ENCODE assay signal across 1 cellular context in genomic region chr22:21971858-21972275, GRCh38.
A peak's percentile ranks its signal among the peaks of the same experiment; 100 is the strongest.
TF ChIP-seq lines count a peak whose summit lies in the region.

No MANE protein-coding gene starts in this region.

TF ChIP-seq in K562, 482 proteins besides CTCF, POLR2A, EP300 and RAD21 (continued from another document and continues in another):
- TF ChIP-seq ZBTB7A (IDR thresholded peaks at IDR 0.05; ENCODE audit: borderline replicate concordance, control insufficient read depth, low read depth, low read length) (no peak), PREB (CRISPR knock-in tag; IDR thresholded peaks at IDR 0.05) (no peak), ZNF197 (CRISPR knock-in tag; IDR thresholded peaks at IDR 0.05; ENCODE audit: low read depth) (no peak), GTF2B (IDR thresholded peaks at IDR 0.05; ENCODE audit: extremely low read depth, insufficient read length) (no peak), HDGF (IDR thresholded peaks at IDR 0.05) (no peak), E2F3 (CRISPR knock-in tag; IDR thresholded peaks at IDR 0.05) (peak; percentile 49; the same call in 1 of the 2 replicates), NR2C2 (CRISPR knock-in tag; IDR thresholded peaks at IDR 0.05) (no peak), NR2C2 (tag; IDR thresholded peaks at IDR 0.05) (no peak), ZNF347 (CRISPR knock-in tag; IDR thresholded peaks at IDR 0.05; ENCODE audit: low read depth) (no peak), PHTF2 (CRISPR knock-in tag; IDR thresholded peaks at IDR 0.05) (no peak), TCF15 (CRISPR knock-in tag; IDR thresholded peaks at IDR 0.05) (peak; percentile 60; the same call in 1 of the 2 replicates), ETV1 (tag; conservative IDR thresholded peaks at IDR 0.05; ENCODE audit: low read depth) (no peak), CXXC5 (CRISPR knock-in tag; IDR thresholded peaks at IDR 0.05) (no peak), ZNF384 (IDR thresholded peaks at IDR 0.05; ENCODE audit: low read depth, low read length) (no peak), ZNF707 (CRISPR knock-in tag; conservative IDR thresholded peaks at IDR 0.05) (no peak), SMAD4 (CRISPR knock-in tag; conservative IDR thresholded peaks at IDR 0.05) (0 out of 2 replicates have a peak, but pooled peaks have one; percentile 50), CHCHD3 (CRISPR knock-in tag; IDR thresholded peaks at IDR 0.05) (peak; percentile 61; the same call in 1 of the 2 replicates), CBFA2T2 (conservative IDR thresholded peaks at IDR 0.05) (no peak), POU5F1 (IDR thresholded peaks at IDR 0.05; ENCODE audit: borderline replicate concordance, low read depth, low read length, partially characterized antibody) (no peak), WHSC1 (IDR thresholded peaks at IDR 0.05; ENCODE audit: low read length) (no peak), NR2C1 (IDR thresholded peaks at IDR 0.05) (no peak), NR2C1 (tag; IDR thresholded peaks at IDR 0.05) (no peak), TAL1 (IDR thresholded peaks at IDR 0.05) (no peak), ID3 (CRISPR knock-in tag; IDR thresholded peaks at IDR 0.05) (no peak), ID3 (tag; IDR thresholded peaks at IDR 0.05) (no peak), RBM17 (IDR thresholded peaks at IDR 0.05; ENCODE audit: borderline replicate concordance, low read depth, low read length) (no peak), PPARD (CRISPR knock-in tag; IDR thresholded peaks at IDR 0.05) (no peak), JUND (IDR thresholded peaks at IDR 0.05; ENCODE audit: borderline replicate concordance, low read depth, low read length) (no peak), JUND (tag; IDR thresholded peaks at IDR 0.05; ENCODE audit: borderline replicate concordance, low read depth, low read length) (no peak), ZNF224 (CRISPR knock-in tag; IDR thresholded peaks at IDR 0.05) (no peak), GABPB2 (CRISPR knock-in tag; conservative IDR thresholded peaks at IDR 0.05) (no peak), ZNF277 (CRISPR knock-in tag; IDR thresholded peaks at IDR 0.05; ENCODE audit: borderline replicate concordance) (0 out of 2 replicates have a peak, but pooled peaks have one; percentile 34), SMARCA5 (IDR thresholded peaks at IDR 0.05) (no peak), BRF1 (IDR thresholded peaks at IDR 0.05; ENCODE audit: borderline replicate concordance, extremely low read depth, insufficient read length) (no peak), ZNF780A (CRISPR knock-in tag; IDR thresholded peaks at IDR 0.05) (no peak), PURB (CRISPR knock-in tag; IDR thresholded peaks at IDR 0.05; ENCODE audit: low read depth) (no peak), ZBTB17 (CRISPR knock-in tag; IDR thresholded peaks at IDR 0.05) (no peak), U2AF2 (optimal IDR thresholded peaks at IDR 0.05; ENCODE audit: low read depth, low read length) (no peak), MXD1 (CRISPR knock-in tag; IDR thresholded peaks at IDR 0.05; ENCODE audit: borderline replicate concordance, poor library complexity, severe bottlenecking) (no peak), SREBF1 (IDR thresholded peaks at IDR 0.05; ENCODE audit: borderline replicate concordance, low read depth, low read length) (no peak), NKRF (IDR thresholded peaks at IDR 0.05; ENCODE audit: borderline replicate concordance) (no peak), PTTG1 (tag; IDR thresholded peaks at IDR 0.05; ENCODE audit: low read depth) (no peak), ZC3H4 (CRISPR knock-in tag; IDR thresholded peaks at IDR 0.05; ENCODE audit: borderline replicate concordance) (no peak), RNF2 (IDR thresholded peaks at IDR 0.05) (no peak), RFX7 (CRISPR knock-in tag; IDR thresholded peaks at IDR 0.05) (no peak), CHD2 (IDR thresholded peaks at IDR 0.05; ENCODE audit: low read depth, low read length) (no peak), LCOR (CRISPR knock-in tag; IDR thresholded peaks at IDR 0.05) (no peak), TEAD4 (IDR thresholded peaks at IDR 0.05; ENCODE audit: low read length) (no peak), TEAD4 (CRISPR knock-in tag; IDR thresholded peaks at IDR 0.05; ENCODE audit: borderline replicate concordance) (no peak), ZNF239 (CRISPR knock-in tag; IDR thresholded peaks at IDR 0.05) (no peak), SMARCA4 (IDR thresholded peaks at IDR 0.05) (no peak), PYGO2 (tag; IDR thresholded peaks at IDR 0.05) (0 out of 2 replicates have a peak, but pooled peaks have one; percentile 38), CSDE1 (IDR thresholded peaks at IDR 0.05) (no peak), RBM39 (optimal IDR thresholded peaks at IDR 0.05; ENCODE audit: low read depth, low read length) (no peak), TSC22D4 (tag; IDR thresholded peaks at IDR 0.05) (no peak), CHD7 (IDR thresholded peaks at IDR 0.05; ENCODE audit: low read depth, low read length) (no peak), ZNF143 (CRISPR knock-in tag; IDR thresholded peaks at IDR 0.05) (no peak), ZSCAN32 (CRISPR knock-in tag; IDR thresholded peaks at IDR 0.05) (no peak), ZNF165 (CRISPR knock-in tag; IDR thresholded peaks at IDR 0.05; ENCODE audit: borderline replicate concordance) (peak; percentile 78; the same call in 1 of the 2 replicates), ZNF778 (CRISPR knock-in tag; IDR thresholded peaks at IDR 0.05) (0 out of 2 replicates have a peak, but pooled peaks have one; percentile 13)
